15 cellular contexts compared by ENCODE assay signal in genomic region chr7:134820295-134820694, GRCh38. TPM values are rescaled to one million over a fixed set of nuclear protein-coding genes. Genes with fewer than 3 reads are reported as not detected.
DNase-seq lines count a peak whose midpoint lies in the region; ATAC-seq and TF ChIP-seq lines count a peak whose summit lies in the region.
"Had no signal": no experiment of that assay in that cellular context is flagged by ENCODE, and none has a peak within 500 bp of the region (broad histone marks: within the 10 kb centered on the region; RNA-seq: fewer than 3 reads in every experiment).

No MANE protein-coding gene starts in this region.

- no peak overlapping the region for H2AFZ ChIP-seq in neural progenitor cell (replicated peaks)

- H3K36me3 Mint-ChIP-seq in neural progenitor cell, result peaks cover 3% of the 10 kb centered on the region
- H3K36me3 Mint-ChIP-seq in activated CD4-positive, alpha-beta memory T cell treated with anti-CD3 and anti-CD28 coated beads for 36 hours, result no peaks in the 10 kb centered on the region

- TF ChIP-seq CTCF in ascending aorta (IDR thresholded peaks at IDR 0.05), result no peak
- TF ChIP-seq CTCF in gastroesophageal sphincter (IDR thresholded peaks at IDR 0.05), result no peak
- no peak for TF ChIP-seq CTCF in uterus (IDR thresholded peaks at IDR 0.05)
- no peak for TF ChIP-seq CTCF in neural progenitor cell (IDR thresholded peaks at IDR 0.05)

- H3K27me3 ChIP-seq in ascending aorta (no peaks in the 10 kb centered on the region), gastroesophageal sphincter (no peaks in the 10 kb centered on the region), rectal smooth muscle tissue (ENCODE audit: control insufficient read depth, insufficient read depth, low read length) (no peaks in the 10 kb centered on the region), uterus (no peaks in the 10 kb centered on the region), neural progenitor cell (no peaks in the 10 kb centered on the region)
- H3K27me3 ChIP-seq: BE2C had no signal

- H3K79me2 ChIP-seq in neural progenitor cell (ENCODE audit: low read depth), result no peaks in the 10 kb centered on the region

- no peaks in the 10 kb centered on the region for H3F3A ChIP-seq in neural progenitor cell (ENCODE audit: low read depth)

- no peak overlapping the region for H3K4me2 ChIP-seq in neural progenitor cell

- H3K4me1 ChIP-seq in ascending aorta, result peaks cover 0 to 53% of the 10 kb centered on the region in 2 donors
- peaks cover 6 to 85% (median 7%) of the 10 kb centered on the region in 3 donors for H3K4me1 ChIP-seq in gastroesophageal sphincter
- H3K4me1 ChIP-seq in rectal smooth muscle tissue (ENCODE audit: control insufficient read depth, insufficient read depth, low read length), result peaks cover 32% of the 10 kb centered on the region
- H3K4me1 ChIP-seq in uterus, result peaks cover 0 to 17% of the 10 kb centered on the region in 2 donors
- H3K4me1 ChIP-seq in neural progenitor cell, result no peaks in the 10 kb centered on the region
- H3K4me1 ChIP-seq: BE2C had no signal

- H3K27ac ChIP-seq in ascending aorta (peak overlapping the region; percentile 73 to 76), gastroesophageal sphincter (peak overlapping the region; percentile 57 to 73 (median 68)), rectal smooth muscle tissue (ENCODE audit: low read depth, low read length) (peak overlapping the region; percentile 60), uterus (peak overlapping the region; percentile 32 to 55), neural progenitor cell (no peak overlapping the region)
- H3K27ac ChIP-seq: HL-60 had no signal

- no peaks in the 10 kb centered on the region for H3K9me3 ChIP-seq in ascending aorta
- H3K9me3 ChIP-seq in gastroesophageal sphincter, result no peaks in the 10 kb centered on the region
- H3K9me3 ChIP-seq in uterus, result no peaks in the 10 kb centered on the region
- H3K9me3 ChIP-seq in neural progenitor cell (ENCODE audit: low read depth), result no peaks in the 10 kb centered on the region
- H3K9me3 ChIP-seq: BE2C, HAP-1 had no signal

- no peak overlapping the region for H3K4me3 ChIP-seq in ascending aorta
- H3K4me3 ChIP-seq in gastroesophageal sphincter, result no peak overlapping the region
- H3K4me3 ChIP-seq in rectal smooth muscle tissue (ENCODE audit: low read length), result no peak overlapping the region
- no peak overlapping the region for H3K4me3 ChIP-seq in uterus
- H3K4me3 ChIP-seq in neural progenitor cell, result no peak overlapping the region
- H3K4me3 ChIP-seq: HAP-1 had no signal

- intact Hi-C loops in ascending aorta (cut with DNase I), result no loop called here
- intact Hi-C loops in uterus (cut with DNase I; ENCODE audit: low total_unique reads), result no loop called here
- intact Hi-C loops in activated CD4-positive, alpha-beta memory T cell treated with anti-CD3 and anti-CD28 coated beads for 36 hours (cut with micrococcal nuclease), result no loop called here

- peak; percentile 35 for ATAC-seq in gastroesophageal sphincter

- POLR2A ChIA-PET in activated CD4-positive, alpha-beta memory T cell treated with anti-CD3 and anti-CD28 coated beads for 36 hours (lab: Charles Lee), result no interaction called here

- no peak for DNase-seq in ascending aorta (ENCODE audit: low spot score in 2 of 2)
- no peak for DNase-seq in uterus
- no peak for DNase-seq in islet precursor cell
- DNase-seq in neural progenitor cell (ENCODE audit: low spot score), result no peak
- DNase-seq in activated CD4-positive, alpha-beta memory T cell treated with anti-CD3 and anti-CD28 coated beads for 36 hours, result no peak
- DNase-seq: BE2C; Calu3; CD4-positive, alpha-beta T cell; NCI-H187; NCI-H69; SHP77 had no signal

- no peaks in the 10 kb centered on the region for H4K20me1 ChIP-seq in neural progenitor cell (ENCODE audit: low read depth)

- H3K9ac ChIP-seq in rectal smooth muscle tissue (ENCODE audit: low read length), result no peak overlapping the region
- H3K9ac ChIP-seq in neural progenitor cell, result no peak overlapping the region

- WGBS in gastroesophageal sphincter (ENCODE audit: low coverage in 1 of 2), 2 donors, result 25 to 33% methylated on average over 2 of the region's 2 CpGs

- no peak overlapping the region for H3K27ac Mint-ChIP-seq in neural progenitor cell
- H3K27ac Mint-ChIP-seq in activated CD4-positive, alpha-beta memory T cell treated with anti-CD3 and anti-CD28 coated beads for 36 hours, result no peak overlapping the region
- H3K27ac Mint-ChIP-seq: CD4-positive, alpha-beta T cell had no signal

- CTCF ChIA-PET in activated CD4-positive, alpha-beta memory T cell treated with anti-CD3 and anti-CD28 coated beads for 36 hours (lab: Charles Lee), result no interaction called here

- TF ChIP-seq POLR2A in gastroesophageal sphincter (IDR thresholded peaks at IDR 0.05) (no peak), uterus (IDR thresholded peaks at IDR 0.05) (no peak)

- no peaks in the 10 kb centered on the region for H3K4me1 Mint-ChIP-seq in neural progenitor cell
- H3K4me1 Mint-ChIP-seq in activated CD4-positive, alpha-beta memory T cell treated with anti-CD3 and anti-CD28 coated beads for 36 hours (ENCODE audit: low read depth), result no peaks in the 10 kb centered on the region

- H3K36me3 ChIP-seq in ascending aorta (peaks cover 0 to 8% of the 10 kb centered on the region in 2 donors), gastroesophageal sphincter (peaks cover 0 to 18% of the 10 kb centered on the region in 2 donors), rectal smooth muscle tissue (ENCODE audit: control insufficient read depth, insufficient read depth, low read length) (no peaks in the 10 kb centered on the region), uterus (no peaks in the 10 kb centered on the region), neural progenitor cell (no peaks in the 10 kb centered on the region)
- H3K36me3 ChIP-seq: BE2C, HAP-1 had no signal

- peak; percentile 51 for TF ChIP-seq EP300 in gastroesophageal sphincter (IDR thresholded peaks at IDR 0.05)

- H3K27me3 Mint-ChIP-seq in neural progenitor cell (ENCODE audit: insufficient read depth, low read depth), result no peaks in the 10 kb centered on the region
- H3K27me3 Mint-ChIP-seq in activated CD4-positive, alpha-beta memory T cell treated with anti-CD3 and anti-CD28 coated beads for 36 hours, result no peaks in the 10 kb centered on the region
- H3K27me3 Mint-ChIP-seq: CD4-positive, alpha-beta T cell had no signal

- no peak overlapping the region for H3K4me3 Mint-ChIP-seq in neural progenitor cell
- H3K4me3 Mint-ChIP-seq in activated CD4-positive, alpha-beta memory T cell treated with anti-CD3 and anti-CD28 coated beads for 36 hours, result no peak overlapping the region
- H3K4me3 Mint-ChIP-seq: CD4-positive, alpha-beta T cell had no signal

- no peaks in the 10 kb centered on the region for H3K9me3 Mint-ChIP-seq in neural progenitor cell
- H3K9me3 Mint-ChIP-seq in activated CD4-positive, alpha-beta memory T cell treated with anti-CD3 and anti-CD28 coated beads for 36 hours, result no peaks in the 10 kb centered on the region
- H3K9me3 Mint-ChIP-seq: CD4-positive, alpha-beta T cell had no signal

RNA-seq across cellular contexts. Expression of gene CALD1, which starts 40.9 kb away (rescaled TPM):
- total RNA-seq in ascending aorta (352 TPM), gastroesophageal sphincter (1,000 to 10,000 TPM; 1,513 to 2,575 (median 1,808) TPM), uterus (1,000 to 10,000 TPM in 1 of 4 donors, 100 to 1,000 TPM in 3; 351 to 1,046 (median 551) TPM), neural progenitor cell (ENCODE audit: low replicate concordance) (90.2 and 118 TPM in 2 replicates)
- 1 to 10 TPM; 7.1 to 7.5 TPM for total RNA-seq in activated CD4-positive, alpha-beta memory T cell treated with anti-CD3 and anti-CD28 coated beads for 36 hours

Comparison
In these comparisons a context has a peak if more than half of its experiments do, and no peak if none do; other contexts are left out.
1. RNA of gene CALD1, which starts 40.9 kb away (total RNA-seq): 1,513 to 2,575 TPM in gastroesophageal sphincter, 351 to 1,046 TPM in uterus, 352 TPM in ascending aorta (single experiment) and 90.2 to 118 TPM in neural progenitor cell; 7.1 to 7.5 TPM in activated CD4-positive, alpha-beta memory T cell treated with anti-CD3 and anti-CD28 coated beads for 36 hours; every median in the first group is over 10 times any median in the second.